13 cellular contexts compared by ENCODE assay signal in genomic region chr7:92143192-92143880, GRCh38. TPM values are rescaled to one million over a fixed set of nuclear protein-coding genes. Genes with fewer than 3 reads are reported as not detected.
"Had no signal": no experiment of that assay in that cellular context is flagged by ENCODE, and none has a peak within 500 bp of the region (broad histone marks: within the 10 kb centered on the region; RNA-seq: fewer than 3 reads in every experiment).

No MANE protein-coding gene starts in this region.

RNA-seq across cellular contexts. Expression of gene LRRD1, which starts 35.6 kb away (rescaled TPM):
- total RNA-seq: activated naive CD4-positive, alpha-beta T cell treated with anti-CD3 and anti-CD28 coated beads for 36 hours; activated naive CD4-positive, alpha-beta T cell treated with anti-CD3 and anti-CD28 coated beads, Interleukin-2, amount 50 U/mL, for 72 hours; activated naive CD8-positive, alpha-beta T cell treated with anti-CD3 and anti-CD28 coated beads for 36 hours; activated naive CD8-positive, alpha-beta T cell treated with anti-CD3 and anti-CD28 coated beads, Interleukin-2, amount 10 ng/mL, durations not matched to agents 7 days and 5 days; activated T-cell treated with anti-CD3 and anti-CD28 coated beads, Interleukin-2, amount 50 U/mL, for 4 hours; activated T-cell treated with anti-CD3 and anti-CD28 coated beads, Interleukin-2, amount 50 U/mL, for 72 hours; activated T-helper 1 cell treated with anti-CD3 and anti-CD28 coated beads, Interleukin-12 subunit alpha, Interleukin-12 subunit beta, Interleukin-2, Interleukin-4 antibody, amounts not matched to agents 30 ng/mL and 10 ng/mL and 1 ng/mL, durations not matched to agents 14 hours and 24 hours and 36 hours; ascending aorta; body of pancreas; bronchial epithelial cell had no signal
- polyA plus RNA-seq: adipose tissue, aorta, cardiac muscle cell had no signal
